ENCODE assay signal across 26 cellular contexts in genomic region chr15:39157902-39158301, GRCh38.
"Had no signal": no experiment of that assay in that cellular context is flagged by ENCODE, and none has a peak within 500 bp of the region (broad histone marks: within the 10 kb centered on the region; RNA-seq: fewer than 3 reads in every experiment).

No MANE protein-coding gene starts in this region.

- H3K36me3 ChIP-seq: ascending aorta had no signal

- ATAC-seq: activated CD8-positive, alpha-beta memory T cell treated with anti-CD3 and anti-CD28 coated beads, Interleukin-2, amount 10 ng/mL, durations not matched to agents 7 days and 5 days; body of pancreas; T-helper 17 cell; WTC11 had no signal

- H3K27me3 ChIP-seq: ascending aorta, body of pancreas had no signal

- H3K36me3 Mint-ChIP-seq: activated CD8-positive, alpha-beta memory T cell treated with anti-CD3 and anti-CD28 coated beads, Interleukin-2, amount 10 ng/mL, durations not matched to agents 7 days and 5 days; activated naive CD4-positive, alpha-beta T cell treated with anti-CD3 and anti-CD28 coated beads, Interleukin-2, amount 50 U/mL, for 24 hours; WTC11 had no signal

- H3K4me2 ChIP-seq: PC-9 had no signal

- H3K9me3 Mint-ChIP-seq: activated CD4-positive, alpha-beta T cell treated with anti-CD3 and anti-CD28 coated beads, Interleukin-2, amount 10 ng/mL, durations not matched to agents 24 days and 14 days; activated naive CD4-positive, alpha-beta T cell treated with anti-CD3 and anti-CD28 coated beads, Interleukin-2, amount 50 U/mL, for 24 hours; activated T-cell treated with anti-CD3 and anti-CD28 coated beads, Interleukin-2, amount 50 U/mL, for 24 hours; activated T-helper 1 cell treated with anti-CD3 and anti-CD28 coated beads, Interleukin-12 subunit alpha, Interleukin-12 subunit beta, Interleukin-2, Interleukin-4 antibody, amounts not matched to agents 30 ng/mL and 10 ng/mL and 1 ng/mL, durations not matched to agents 14 hours and 24 hours and 36 hours; WTC11 had no signal

- H3K4me1 Mint-ChIP-seq: activated CD4-positive, alpha-beta T cell treated with anti-CD3 and anti-CD28 coated beads, Interleukin-2, amount 10 ng/mL, durations not matched to agents 24 days and 14 days; activated CD8-positive, alpha-beta memory T cell treated with anti-CD3 and anti-CD28 coated beads, Interleukin-2, amount 10 ng/mL, durations not matched to agents 7 days and 5 days; activated naive CD4-positive, alpha-beta T cell treated with anti-CD3 and anti-CD28 coated beads, Interleukin-2, amount 50 U/mL, for 24 hours; T-helper 17 cell had no signal

- DNase-seq: activated CD4-positive, alpha-beta T cell treated with anti-CD3 and anti-CD28 coated beads for 1 hour; activated CD4-positive, alpha-beta T cell treated with anti-CD3 and anti-CD28 coated beads, Interleukin-2, amount 10 ng/mL, durations not matched to agents 24 days and 14 days; activated CD4-positive, alpha-beta T cell treated with anti-CD3 and anti-CD28 coated beads, Interleukin-2, amount 50 U/mL, for 48 hours; activated CD8-positive, alpha-beta memory T cell treated with anti-CD3 and anti-CD28 coated beads, Interleukin-2, amount 10 ng/mL, durations not matched to agents 7 days and 5 days; activated effector memory CD4-positive, alpha-beta T cell treated with Interleukin-2 at 50 U/mL for 16 hours; activated naive CD4-positive, alpha-beta T cell; activated T-cell treated with anti-CD3 and anti-CD28 coated beads, Interleukin-2, amount 50 U/mL, for 24 hours; amniotic stem cell; body of pancreas; central memory CD4-positive, alpha-beta T cell; Kasumi-1; KBM-7; NCI-H1048; NCI-H1694; NCI-H2029 treated with DMSO at 0.1 percent for 48 hours; NCI-H345; NCI-H510A; NCI-H69; PC-9; SIG-M5; T-helper 17 cell; T-helper 9 cell had no signal

- H3K4me3 ChIP-seq: ascending aorta, body of pancreas, PC-9 had no signal

- H2AFZ ChIP-seq: PC-9 had no signal

- H3K27ac ChIP-seq: ascending aorta, body of pancreas, PC-9 had no signal

- H3K4me1 ChIP-seq: ascending aorta had no signal

- H3K9me3 ChIP-seq: ascending aorta, body of pancreas had no signal

- H3K4me3 Mint-ChIP-seq: activated CD4-positive, alpha-beta T cell treated with anti-CD3 and anti-CD28 coated beads, Interleukin-2, amount 10 ng/mL, durations not matched to agents 24 days and 14 days; activated CD8-positive, alpha-beta memory T cell treated with anti-CD3 and anti-CD28 coated beads, Interleukin-2, amount 10 ng/mL, durations not matched to agents 7 days and 5 days; activated naive CD4-positive, alpha-beta T cell treated with anti-CD3 and anti-CD28 coated beads, Interleukin-2, amount 50 U/mL, for 24 hours; activated T-cell treated with anti-CD3 and anti-CD28 coated beads, Interleukin-2, amount 50 U/mL, for 24 hours; activated T-helper 1 cell treated with anti-CD3 and anti-CD28 coated beads, Interleukin-12 subunit alpha, Interleukin-12 subunit beta, Interleukin-2, Interleukin-4 antibody, amounts not matched to agents 30 ng/mL and 10 ng/mL and 1 ng/mL, durations not matched to agents 14 hours and 24 hours and 36 hours; T-helper 17 cell; WTC11 had no signal

- H3K27ac Mint-ChIP-seq: activated CD4-positive, alpha-beta T cell treated with anti-CD3 and anti-CD28 coated beads, Interleukin-2, amount 10 ng/mL, durations not matched to agents 24 days and 14 days; activated CD8-positive, alpha-beta memory T cell treated with anti-CD3 and anti-CD28 coated beads, Interleukin-2, amount 10 ng/mL, durations not matched to agents 7 days and 5 days; activated naive CD4-positive, alpha-beta T cell treated with anti-CD3 and anti-CD28 coated beads, Interleukin-2, amount 50 U/mL, for 24 hours; activated T-cell treated with anti-CD3 and anti-CD28 coated beads, Interleukin-2, amount 50 U/mL, for 24 hours; activated T-helper 1 cell treated with anti-CD3 and anti-CD28 coated beads, Interleukin-12 subunit alpha, Interleukin-12 subunit beta, Interleukin-2, Interleukin-4 antibody, amounts not matched to agents 30 ng/mL and 10 ng/mL and 1 ng/mL, durations not matched to agents 14 hours and 24 hours and 36 hours; T-helper 17 cell; WTC11 had no signal
